Comparison of ENCODE assay signal across 4 cellular contexts in genomic region chr13:54676526-54677113, GRCh38.
"Had no signal": no experiment of that assay in that cellular context is flagged by ENCODE, and none has a peak within 500 bp of the region (broad histone marks: within the 10 kb centered on the region; RNA-seq: fewer than 3 reads in every experiment).

No MANE protein-coding gene starts in this region.

- H3K4me1 Mint-ChIP-seq: GM23338, H9 had no signal

- H3K4me3 Mint-ChIP-seq: GM23338, H9 had no signal

- H3K4me3 ChIP-seq: GM23338 had no signal

- H2AFZ ChIP-seq: GM23338 had no signal

- H3K4me2 ChIP-seq: GM23338 had no signal

- H3K27ac Mint-ChIP-seq: GM23338, H9 had no signal

- ATAC-seq: GM23338 had no signal

- DNase-seq: H9, HCEC 1CT, IMR-90 had no signal
